In genomic region chr3:141192345-141192744, GRCh38 we compare ENCODE assay signal across 1 cellular context.
TF ChIP-seq lines count a peak whose summit lies in the region.

No MANE protein-coding gene starts in this region.

TF ChIP-seq in GM23338, 12 proteins besides CTCF, POLR2A, EP300 and RAD21 (continued from another document):
- TF ChIP-seq ZNF462 (CRISPR knock-in tag; IDR thresholded peaks at IDR 0.05) (no peak), POLR2AphosphoS5 (IDR thresholded peaks at IDR 0.05; ENCODE audit: low read depth) (no peak), EZH2 (IDR thresholded peaks at IDR 0.05; ENCODE audit: low read depth, unreplicated experiment) (no peak), ZNF331 (CRISPR knock-in tag; IDR thresholded peaks at IDR 0.05; ENCODE audit: low read depth) (no peak), REST (IDR thresholded peaks at IDR 0.05; ENCODE audit: unreplicated experiment) (no peak), EZH2phosphoT487 (IDR thresholded peaks at IDR 0.05; ENCODE audit: unreplicated experiment) (no peak), JUNB (IDR thresholded peaks at IDR 0.05; ENCODE audit: unreplicated experiment) (no peak)
